Comparison of ENCODE assay signal across 21 cellular contexts in the genomic region with DNA sequence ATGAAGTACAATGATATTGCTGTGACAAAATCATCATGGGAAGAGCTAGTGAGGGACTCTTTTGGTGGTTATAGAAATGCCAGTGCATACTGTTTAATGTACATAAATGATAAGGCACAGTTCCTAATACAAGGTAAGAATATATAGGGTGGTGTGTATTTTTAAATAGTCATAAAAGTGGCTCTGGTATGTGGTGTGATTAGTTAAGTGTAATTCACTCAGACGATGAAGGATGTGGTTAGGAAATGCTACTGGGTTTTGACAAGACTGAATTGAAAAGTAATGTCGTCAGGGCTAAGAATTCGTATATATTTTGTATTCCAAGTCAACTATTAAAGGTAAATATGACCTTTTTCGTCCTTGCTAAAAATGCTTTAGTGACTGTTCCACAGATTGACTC.
"Had no signal": no experiment of that assay in that cellular context is flagged by ENCODE, and none has a peak within 500 bp of the region (broad histone marks: within the 10 kb centered on the region; RNA-seq: fewer than 3 reads in every experiment).

No MANE protein-coding gene starts in this region.

- H3K27me3 Mint-ChIP-seq: naive thymus-derived CD8-positive, alpha-beta T cell; progenitor cell of endocrine pancreas; stimulated activated naive CD8-positive, alpha-beta T cell treated with anti-CD3 and anti-CD28 coated beads, Interleukin-15, amount 100 ng/mL, for 72 hours had no signal

- DNase-seq: cortex of kidney; foreskin fibroblast; gastrocnemius medialis; head of caudate nucleus; left cardiac atrium; left lung; mesenchymal stem cell; midbrain; naive thymus-derived CD8-positive, alpha-beta T cell; right lobe of liver; small intestine; stimulated activated CD4-positive, alpha-beta T cell treated with anti-CD3 and anti-CD28 coated beads, Interleukin-15, amount 100 ng/mL, for 24 hours; stimulated activated CD4-positive, alpha-beta T cell treated with anti-CD3 and anti-CD28 coated beads, Interleukin-2, amount 100 ng/mL, for 48 hours; stimulated activated naive CD4-positive, alpha-beta T cell; stimulated activated naive CD8-positive, alpha-beta T cell treated with anti-CD3 and anti-CD28 coated beads, Interleukin-15, amount 100 ng/mL, for 72 hours; transverse colon; upper lobe of right lung; uterus had no signal

- ATAC-seq: esophagus mucosa; gastrocnemius medialis; left cardiac atrium; left lung; naive thymus-derived CD8-positive, alpha-beta T cell; right lobe of liver; stimulated activated naive CD8-positive, alpha-beta T cell treated with anti-CD3 and anti-CD28 coated beads, Interleukin-15, amount 100 ng/mL, for 72 hours; upper lobe of right lung had no signal

- H3K4me3 Mint-ChIP-seq: naive thymus-derived CD8-positive, alpha-beta T cell; neural crest cell; stimulated activated naive CD8-positive, alpha-beta T cell treated with anti-CD3 and anti-CD28 coated beads, Interleukin-15, amount 100 ng/mL, for 72 hours had no signal

- H3K27ac Mint-ChIP-seq: progenitor cell of endocrine pancreas had no signal

- H3K9me3 Mint-ChIP-seq: naive thymus-derived CD8-positive, alpha-beta T cell; neural crest cell; stimulated activated naive CD8-positive, alpha-beta T cell treated with anti-CD3 and anti-CD28 coated beads, Interleukin-15, amount 100 ng/mL, for 72 hours had no signal

- H3K4me1 Mint-ChIP-seq: neural crest cell had no signal
